ENCODE assay signal across 1 cellular context in genomic region chr17:49356320-49356719, GRCh38.
TF ChIP-seq lines count a peak whose summit lies in the region.

No MANE protein-coding gene starts in this region.

TF ChIP-seq in GM12878, 131 proteins besides CTCF, POLR2A, EP300 and RAD21:
- no peak for TF ChIP-seq CBX5 (IDR thresholded peaks at IDR 0.05; ENCODE audit: low read depth)
